Comparison of ENCODE assay signal across 11 cellular contexts in genomic region chr5:103408408-103408807, GRCh38.
DNase-seq lines count a peak whose midpoint lies in the region; ATAC-seq lines count a peak whose summit lies in the region.
"Had no signal": no experiment of that assay in that cellular context is flagged by ENCODE, and none has a peak within 500 bp of the region (broad histone marks: within the 10 kb centered on the region; RNA-seq: fewer than 3 reads in every experiment).

No MANE protein-coding gene starts in this region.

- DNase-seq in NCI-H524 treated with DMSO at 0.1 percent for 48 hours (lab: John Stamatoyannopoulos, UW) (peak; percentile 36), DMS79 (lab: John Stamatoyannopoulos, UW) (no peak)
- DNase-seq in activated CD4-positive, alpha-beta T cell treated with anti-CD3 and anti-CD28 coated beads for 4 hours, result no peak
- no peak for DNase-seq in activated CD4-positive, CD25-positive, alpha-beta regulatory T cell (lab: John Stamatoyannopoulos, UW)
- no peak for DNase-seq in activated CD4-positive, alpha-beta T cell treated with anti-CD3 and anti-CD28 coated beads, Interleukin-2, amount 50 U/mL, for 48 hours
- DNase-seq: MV-4-11, NCI-H1417 treated with DMSO at 0.1 percent for 48 hours, NCI-H2029, NCI-H2171 treated with DMSO at 0.1 percent for 48 hours had no signal

- ATAC-seq in GM18909 (IDR thresholded peaks at IDR 0.05; ENCODE audit: poor library complexity, unreplicated experiment) (peak; percentile 41), GM21390 (IDR thresholded peaks at IDR 0.05; ENCODE audit: unreplicated experiment) (peak; percentile 43)
